1 cellular context compared by ENCODE assay signal in genomic region chr3:42804831-42805821, GRCh38.
TF ChIP-seq lines count a peak whose summit lies in the region.

No MANE protein-coding gene starts in this region.

TF ChIP-seq in HepG2, 621 proteins besides CTCF, POLR2A, EP300 and RAD21 (continued from another document and continues in another):
- TF ChIP-seq ZNF609 (CRISPR knock-in tag; IDR thresholded peaks at IDR 0.05; ENCODE audit: borderline replicate concordance) (peak; percentile 75; the same call in 1 of the 2 replicates), HHEX (CRISPR knock-in tag; IDR thresholded peaks at IDR 0.05) (no peak), ZNF629 (CRISPR knock-in tag; conservative IDR thresholded peaks at IDR 0.05) (no peak; the same call in 1 of the 2 replicates), AKNA (CRISPR knock-in tag; IDR thresholded peaks at IDR 0.05; ENCODE audit: borderline replicate concordance) (0 out of 2 replicates have a peak, but pooled peaks have one; percentile 1), THYN1 (CRISPR knock-in tag; IDR thresholded peaks at IDR 0.05; ENCODE audit: borderline replicate concordance, low read depth) (no peak), ZNF468 (CRISPR knock-in tag; IDR thresholded peaks at IDR 0.05) (no peak), SMAD9 (CRISPR knock-in tag; IDR thresholded peaks at IDR 0.05) (no peak), TRAFD1 (CRISPR knock-in tag; IDR thresholded peaks at IDR 0.05; ENCODE audit: borderline replicate concordance) (0 out of 2 replicates have a peak, but pooled peaks have one; percentile 85), POGK (CRISPR knock-in tag; conservative IDR thresholded peaks at IDR 0.05) (0 out of 2 replicates have a peak, but pooled peaks have one; percentile 50), ZHX2 (IDR thresholded peaks at IDR 0.05; ENCODE audit: low read depth) (no peak), ZHX2 (CRISPR knock-in tag; IDR thresholded peaks at IDR 0.05; ENCODE audit: borderline replicate concordance) (no peak), ZBTB38 (CRISPR knock-in tag; IDR thresholded peaks at IDR 0.05) (no peak), ZNF362 (CRISPR knock-in tag; IDR thresholded peaks at IDR 0.05; ENCODE audit: borderline replicate concordance) (no peak), RBM39 (IDR thresholded peaks at IDR 0.05; ENCODE audit: low read depth, low read length, poor library complexity, severe bottlenecking) (peak; percentile 11), ZFP36L2 (CRISPR knock-in tag; IDR thresholded peaks at IDR 0.05) (no peak), HDAC1 (CRISPR knock-in tag; IDR thresholded peaks at IDR 0.05) (peak; percentile 82), SAFB2 (CRISPR knock-in tag; IDR thresholded peaks at IDR 0.05; ENCODE audit: borderline replicate concordance, low read depth) (no peak), ZNF644 (CRISPR knock-in tag; IDR thresholded peaks at IDR 0.05; ENCODE audit: low read depth) (no peak), ZNF580 (CRISPR knock-in tag; IDR thresholded peaks at IDR 0.05; ENCODE audit: borderline replicate concordance, low read depth) (no peak), ZBTB25 (CRISPR knock-in tag; IDR thresholded peaks at IDR 0.05) (no peak), ZNF367 (CRISPR knock-in tag; IDR thresholded peaks at IDR 0.05; ENCODE audit: borderline replicate concordance) (no peak), PRPF4 (IDR thresholded peaks at IDR 0.05; ENCODE audit: low read depth, low read length, poor library complexity, severe bottlenecking) (no peak), ZNF121 (CRISPR knock-in tag; IDR thresholded peaks at IDR 0.05) (no peak), PITX1 (CRISPR knock-in tag; IDR thresholded peaks at IDR 0.05) (peak; percentile 83), MAFG (CRISPR knock-in tag; IDR thresholded peaks at IDR 0.05) (no peak), ZNF550 (CRISPR knock-in tag; IDR thresholded peaks at IDR 0.05; ENCODE audit: borderline replicate concordance) (no peak), RFX1 (IDR thresholded peaks at IDR 0.05) (peak; percentile 51; the same call in 1 of the 2 replicates), ATF7 (IDR thresholded peaks at IDR 0.05) (no peak), ATF7 (CRISPR knock-in tag; IDR thresholded peaks at IDR 0.05) (no peak)
